23 cellular contexts compared by ENCODE assay signal in genomic region chr1:157033357-157033876, GRCh38. TPM values are rescaled to one million over a fixed set of nuclear protein-coding genes. Genes with fewer than 3 reads are reported as not detected.
A peak's percentile ranks its signal among the peaks of the same experiment; 100 is the strongest.
DNase-seq lines count a peak whose midpoint lies in the region; ATAC-seq, FAIRE-seq and TF ChIP-seq lines count a peak whose summit lies in the region.
"Had no signal": no experiment of that assay in that cellular context is flagged by ENCODE, and none has a peak within 500 bp of the region (broad histone marks: within the 10 kb centered on the region; RNA-seq: fewer than 3 reads in every experiment).

No MANE protein-coding gene starts in this region.

- H3K36me3 Mint-ChIP-seq in astrocyte (ENCODE audit: low read depth, unreplicated experiment) (peaks cover 5% of the 10 kb centered on the region), GM23338 (ENCODE audit: low read depth) (no peaks in the 10 kb centered on the region; the same call in 2 of the 3 replicates)
- H3K36me3 Mint-ChIP-seq: CD8-positive, alpha-beta T cell had no signal

- no peaks in the 10 kb centered on the region for H3K27me3 ChIP-seq in astrocyte (ENCODE audit: insufficient read depth, low read length)
- no peaks in the 10 kb centered on the region for H3K27me3 ChIP-seq in iPS-20b (ENCODE audit: insufficient read depth, low read length)
- H3K27me3 ChIP-seq in GM23338 (ENCODE audit: insufficient read depth): no peaks in the 10 kb centered on the region

- H3K36me3 ChIP-seq in astrocyte (ENCODE audit: insufficient read depth, low read length) (no peaks in the 10 kb centered on the region), iPS-20b (ENCODE audit: insufficient read depth, low read depth, low read length) (no peaks in the 10 kb centered on the region), GM23338 (ENCODE audit: insufficient read depth) (no peaks in the 10 kb centered on the region)

- H3K9me2 ChIP-seq in GM23338 (ENCODE audit: insufficient read depth): no peaks in the 10 kb centered on the region; the same call in 1 of the 2 replicates

- H3K27me3 Mint-ChIP-seq in astrocyte (ENCODE audit: low read depth, unreplicated experiment) (no peaks in the 10 kb centered on the region), GM23338 (ENCODE audit: insufficient read depth, low read depth, poor library complexity) (peaks cover 11% of the 10 kb centered on the region)

- no peaks in the 10 kb centered on the region for H3F3A ChIP-seq in GM23338 (replicated peaks; ENCODE audit: low read depth)

- TF ChIP-seq CTCF in astrocyte (IDR thresholded peaks at IDR 0.05; ENCODE audit: insufficient read depth, low read depth, low read length) (no peak), GM23338 (conservative IDR thresholded peaks at IDR 0.05; ENCODE audit: low read depth in 2 of 2) (no peak), D721Med (IDR thresholded peaks at IDR 0.05; ENCODE audit: insufficient read depth, missing control alignments) (no peak)

- H3K4me1 Mint-ChIP-seq in astrocyte (ENCODE audit: low read depth, unreplicated experiment) (peaks cover 20% of the 10 kb centered on the region), GM23338 (peaks cover 12% of the 10 kb centered on the region)

- no peak for FAIRE-seq in astrocyte (lab: Jason Lieb, UNC)
- no peak for FAIRE-seq in D721Med (lab: Jason Lieb, UNC)
- FAIRE-seq: GM18507 had no signal

- H3K9ac ChIP-seq in astrocyte (ENCODE audit: low read length) (no peak overlapping the region), iPS-20b (ENCODE audit: low read depth, low read length) (peak overlapping the region; percentile 5; the same call in 1 of the 2 replicates)

- no peaks in the 10 kb centered on the region for H3K9me3 Mint-ChIP-seq in astrocyte (ENCODE audit: unreplicated experiment)
- H3K9me3 Mint-ChIP-seq in GM23338: no peaks in the 10 kb centered on the region; the same call in 2 of the 3 replicates
- H3K9me3 Mint-ChIP-seq: CD8-positive, alpha-beta T cell; HFFc6 had no signal

- H3K27ac Mint-ChIP-seq in astrocyte (ENCODE audit: unreplicated experiment): no peak overlapping the region
- H3K27ac Mint-ChIP-seq in GM23338: no peak overlapping the region
- H3K27ac Mint-ChIP-seq: CD8-positive, alpha-beta T cell; HFFc6 had no signal

- H2AFZ ChIP-seq in astrocyte (ENCODE audit: low read depth, low read length) (no peak overlapping the region), GM23338 (no peak overlapping the region)

- H3K9me3 ChIP-seq in astrocyte (ENCODE audit: insufficient read depth, low read depth, low read length): no peaks in the 10 kb centered on the region
- H3K9me3 ChIP-seq in iPS-20b (ENCODE audit: insufficient read depth, low read depth, low read length): no peaks in the 10 kb centered on the region

- peak; percentile 23 for DNase-seq in NCI-H2227 (lab: John Stamatoyannopoulos, UW; ENCODE audit: unreplicated experiment)
- DNase-seq in NCI-H2227 treated with DMSO at 0.1 percent for 48 hours (lab: John Stamatoyannopoulos, UW): no peak
- DNase-seq in astrocyte (ENCODE audit: low read depth): no peak
- no peak for DNase-seq in GM23338 (ENCODE audit: low spot score)
- DNase-seq in pons (ENCODE audit: low spot score): no peak
- DNase-seq in D721Med (ENCODE audit: insufficient read length, low spot score): no peak
- DNase-seq: AML-193; CD8-positive, alpha-beta T cell; DMS153; GDM1; H7; HFFc6; KBM-7; MM.1S; NCI-H1048; NCI-H1417 treated with DMSO at 0.1 percent for 48 hours; NCI-H187; NCI-H2107; NCI-H345; NCI-H524 treated with DMSO at 0.1 percent for 48 hours; Right ventricle myocardium superior had no signal

- no peak overlapping the region for H3K4me3 ChIP-seq in astrocyte (ENCODE audit: insufficient read depth, low read depth, low read length)
- no peak overlapping the region for H3K4me3 ChIP-seq in iPS-20b (ENCODE audit: low read length)
- no peak overlapping the region for H3K4me3 ChIP-seq in GM23338

- peak overlapping the region; percentile 2 for H3K4me3 Mint-ChIP-seq in astrocyte (ENCODE audit: unreplicated experiment)
- no peak overlapping the region for H3K4me3 Mint-ChIP-seq in GM23338
- H3K4me3 Mint-ChIP-seq: CD8-positive, alpha-beta T cell; HFFc6 had no signal

- peaks cover 5% of the 10 kb centered on the region for H3K4me1 ChIP-seq in astrocyte (ENCODE audit: insufficient read depth, low read length)
- peaks cover 3% of the 10 kb centered on the region; the same call in 1 of the 2 replicates for H3K4me1 ChIP-seq in iPS-20b (ENCODE audit: insufficient read depth, low read length)
- H3K4me1 ChIP-seq in GM23338 (ENCODE audit: insufficient read depth): 0 out of 2 replicates have a peak, but pooled peaks cover 11% of the 10 kb centered on the region

- H3K27ac ChIP-seq in astrocyte (ENCODE audit: low read depth, low read length): no peak overlapping the region
- no peak overlapping the region for H3K27ac ChIP-seq in iPS-20b (ENCODE audit: low read length)
- no peak overlapping the region for H3K27ac ChIP-seq in GM23338 (ENCODE audit: low read depth)

- ATAC-seq in GM23338: no peak
- ATAC-seq: CD8-positive, alpha-beta T cell had no signal

- H3K4me2 ChIP-seq in astrocyte (ENCODE audit: low read length) (no peak overlapping the region), GM23338 (no peak overlapping the region)

- H4K20me1 ChIP-seq in astrocyte (ENCODE audit: insufficient read depth, low read length): peaks cover 83% of the 10 kb centered on the region
- peaks cover 23% of the 10 kb centered on the region for H4K20me1 ChIP-seq in GM23338 (replicated peaks; ENCODE audit: insufficient read depth)

- H3K79me2 ChIP-seq in astrocyte (ENCODE audit: insufficient read depth, low read length) (peaks cover 74% of the 10 kb centered on the region), GM23338 (replicated peaks; ENCODE audit: insufficient read depth) (peaks cover 95% of the 10 kb centered on the region)

TF ChIP-seq in GM23338, 12 proteins besides CTCF, POLR2A, EP300 and RAD21 (continues in another document):
- TF ChIP-seq STAT1 (IDR thresholded peaks at IDR 0.05; ENCODE audit: unreplicated experiment) (no peak), CREB1 (CRISPR knock-in tag; IDR thresholded peaks at IDR 0.05; ENCODE audit: low read depth) (no peak), ZNF114 (CRISPR knock-in tag; IDR thresholded peaks at IDR 0.05) (no peak), ZNF331 (CRISPR knock-in tag; IDR thresholded peaks at IDR 0.05; ENCODE audit: low read depth) (no peak), JUNB (IDR thresholded peaks at IDR 0.05; ENCODE audit: unreplicated experiment) (no peak), EZH2phosphoT487 (IDR thresholded peaks at IDR 0.05; ENCODE audit: unreplicated experiment) (no peak), ETS1 (IDR thresholded peaks at IDR 0.05) (no peak), POLR2AphosphoS5 (IDR thresholded peaks at IDR 0.05; ENCODE audit: low read depth) (no peak), EZH2 (IDR thresholded peaks at IDR 0.05; ENCODE audit: low read depth, unreplicated experiment) (no peak)
- TF ChIP-seq, protein P1, sequence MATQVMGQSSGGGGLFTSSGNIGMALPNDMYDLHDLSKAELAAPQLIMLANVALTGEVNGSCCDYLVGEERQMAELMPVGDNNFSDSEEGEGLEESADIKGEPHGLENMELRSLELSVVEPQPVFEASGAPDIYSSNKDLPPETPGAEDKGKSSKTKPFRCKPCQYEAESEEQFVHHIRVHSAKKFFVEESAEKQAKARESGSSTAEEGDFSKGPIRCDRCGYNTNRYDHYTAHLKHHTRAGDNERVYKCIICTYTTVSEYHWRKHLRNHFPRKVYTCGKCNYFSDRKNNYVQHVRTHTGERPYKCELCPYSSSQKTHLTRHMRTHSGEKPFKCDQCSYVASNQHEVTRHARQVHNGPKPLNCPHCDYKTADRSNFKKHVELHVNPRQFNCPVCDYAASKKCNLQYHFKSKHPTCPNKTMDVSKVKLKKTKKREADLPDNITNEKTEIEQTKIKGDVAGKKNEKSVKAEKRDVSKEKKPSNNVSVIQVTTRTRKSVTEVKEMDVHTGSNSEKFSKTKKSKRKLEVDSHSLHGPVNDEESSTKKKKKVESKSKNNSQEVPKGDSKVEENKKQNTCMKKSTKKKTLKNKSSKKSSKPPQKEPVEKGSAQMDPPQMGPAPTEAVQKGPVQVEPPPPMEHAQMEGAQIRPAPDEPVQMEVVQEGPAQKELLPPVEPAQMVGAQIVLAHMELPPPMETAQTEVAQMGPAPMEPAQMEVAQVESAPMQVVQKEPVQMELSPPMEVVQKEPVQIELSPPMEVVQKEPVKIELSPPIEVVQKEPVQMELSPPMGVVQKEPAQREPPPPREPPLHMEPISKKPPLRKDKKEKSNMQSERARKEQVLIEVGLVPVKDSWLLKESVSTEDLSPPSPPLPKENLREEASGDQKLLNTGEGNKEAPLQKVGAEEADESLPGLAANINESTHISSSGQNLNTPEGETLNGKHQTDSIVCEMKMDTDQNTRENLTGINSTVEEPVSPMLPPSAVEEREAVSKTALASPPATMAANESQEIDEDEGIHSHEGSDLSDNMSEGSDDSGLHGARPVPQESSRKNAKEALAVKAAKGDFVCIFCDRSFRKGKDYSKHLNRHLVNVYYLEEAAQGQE (IDR thresholded peaks at IDR 0.05; ENCODE audit: unreplicated experiment): no peak

RNA-seq across cellular contexts. Expression of gene ARHGEF11, which starts 12.1 kb away (rescaled TPM):
- total RNA-seq in astrocyte: 24.4 and 29.2 TPM in 2 replicates
- total RNA-seq in GM23338 (2014; rRNA removed; shearing (Covaris generic)): 23.5 and 33.7 TPM in 2 replicates
- polyA plus RNA-seq in GM23338 (2016; fragmentation: Nextera tagmentation; extraction: Ambion mirVana): 11.1 and 12.3 TPM in 2 replicates
